Comparison of ENCODE assay signal across 2 cellular contexts in genomic region chr19:49710372-49710951, GRCh38.
A peak's percentile ranks its signal among the peaks of the same experiment; 100 is the strongest.
TF ChIP-seq lines count a peak whose summit lies in the region.

No MANE protein-coding gene starts in this region.

TF ChIP-seq in A549, 52 proteins besides CTCF, POLR2A, EP300 and RAD21:
- no peak for TF ChIP-seq RARB (CRISPR knock-in tag; IDR thresholded peaks at IDR 0.05)
- no peak for TF ChIP-seq FOSL2 (IDR thresholded peaks at IDR 0.05)
- peak; percentile 75 for TF ChIP-seq FOSL2 (CRISPR knock-in tag; IDR thresholded peaks at IDR 0.05)
- TF ChIP-seq SREBF2 (IDR thresholded peaks at IDR 0.05): no peak
- no peak for TF ChIP-seq REST (IDR thresholded peaks at IDR 0.05)
- no peak for TF ChIP-seq NPAS2 (CRISPR knock-in tag; IDR thresholded peaks at IDR 0.05; ENCODE audit: borderline replicate concordance)
- TF ChIP-seq MAX (IDR thresholded peaks at IDR 0.05): peak; percentile 56
- TF ChIP-seq GATA3 (IDR thresholded peaks at IDR 0.05; ENCODE audit: borderline replicate concordance): no peak
- no peak for TF ChIP-seq ESRRA (IDR thresholded peaks at IDR 0.05; ENCODE audit: borderline replicate concordance, low read length)
- TF ChIP-seq RNF2 (IDR thresholded peaks at IDR 0.05; ENCODE audit: borderline replicate concordance, low read depth): no peak
- no peak for TF ChIP-seq BHLHE40 (IDR thresholded peaks at IDR 0.05; ENCODE audit: low read depth, low read length)
- TF ChIP-seq ZFP36 (IDR thresholded peaks at IDR 0.05; ENCODE audit: borderline replicate concordance, partially characterized antibody): no peak
- peak; percentile 76; the same call in 1 of the 2 replicates for TF ChIP-seq EHMT2 (IDR thresholded peaks at IDR 0.05; ENCODE audit: low read depth)
- no peak for TF ChIP-seq ZC3H11A (IDR thresholded peaks at IDR 0.05)
- TF ChIP-seq JUN (IDR thresholded peaks at IDR 0.05): no peak

TF ChIP-seq in HEK293, 187 proteins besides CTCF, POLR2A, EP300 and RAD21:
- TF ChIP-seq PATZ1 (tag by site-specific recombination; IDR thresholded peaks at IDR 0.05) (no peak), ZBTB21 (tag by site-specific recombination; IDR thresholded peaks at IDR 0.05) (no peak), YY2 (tag by site-specific recombination; IDR thresholded peaks at IDR 0.05) (0 out of 2 replicates have a peak, but pooled peaks have one; percentile 54)
